Comparison of ENCODE assay signal across 7 cellular contexts in genomic region chr14:50830044-50830931, GRCh38. TPM values are rescaled to one million over a fixed set of nuclear protein-coding genes. Genes with fewer than 3 reads are reported as not detected.
DNase-seq lines count a peak whose midpoint lies in the region; ATAC-seq and TF ChIP-seq lines count a peak whose summit lies in the region.

No MANE protein-coding gene starts in this region.

- H3K27me3 ChIP-seq in right lobe of liver, result no peaks in the 10 kb centered on the region

- DNase-seq in NCI-H2029 (lab: John Stamatoyannopoulos, UW) (peak; percentile 28), coronary artery (ENCODE audit: low spot score) (peak; percentile 76), right lobe of liver (peak; percentile 63 to 73 (median 69))
- peak; percentile 68 to 74 for DNase-seq in activated CD4-positive, alpha-beta T cell treated with anti-CD3 and anti-CD28 coated beads for 4 hours
- peak; percentile 57 to 65 for DNase-seq in stimulated activated CD4-positive, alpha-beta T cell treated with anti-CD3 and anti-CD28 coated beads, Interleukin-4, amount 100 ng/mL, for 4 hours

- H3K4me3 ChIP-seq in coronary artery (peak overlapping the region; percentile 81), right lobe of liver (peak overlapping the region; percentile 66 to 77 (median 72))

- no peaks in the 10 kb centered on the region for H3K9me3 ChIP-seq in right lobe of liver

- no peak for TF ChIP-seq POLR2A in right lobe of liver (IDR thresholded peaks at IDR 0.05)

- no peaks in the 10 kb centered on the region for H3K36me3 ChIP-seq in right lobe of liver

- ATAC-seq in GM18499 (IDR thresholded peaks at IDR 0.05; ENCODE audit: insufficient read depth, unreplicated experiment) (peak; percentile 18), HG02840 (IDR thresholded peaks at IDR 0.05; ENCODE audit: low FRiP score, unreplicated experiment) (peak; percentile 52), right lobe of liver (peak; percentile 44 to 58 (median 50))

- WGBS in right lobe of liver (ENCODE audit: insufficient coverage, low coverage, low lambda C conversion rate, missing lambda C conversion rate), result under 1% methylated on average over 21 of the region's 93 CpGs

- TF ChIP-seq CTCF in coronary artery (IDR thresholded peaks at IDR 0.05) (no peak), right lobe of liver (IDR thresholded peaks at IDR 0.05) (no peak)

- H3K27ac ChIP-seq in coronary artery (peak overlapping the region; percentile 73 to 88), right lobe of liver (peak overlapping the region; percentile 53 to 81 (median 76))

- intact Hi-C loops in right lobe of liver (cut with DNase I), result no loop called here

- H3K4me1 ChIP-seq in right lobe of liver, result peaks cover 0 to 28% (median 9%) of the 10 kb centered on the region in 4 donors

RNA-seq across cellular contexts. Expression of gene NIN, which starts 0.7 kb away (rescaled TPM):
- 10 to 100 TPM in 1 of 6 experiments, 1 to 10 TPM in 5; 6.4 to 10.9 (median 7.5) TPM for total RNA-seq in right lobe of liver

RNA-seq across cellular contexts. Expression of gene ABHD12B, which starts 41.6 kb away (rescaled TPM):
- total RNA-seq in right lobe of liver, result not detected

Comparison
In these comparisons a context has a peak if more than half of its experiments do, and no peak if none do; other contexts are left out.
1. Peak in every context shown above with its lines: DNase-seq, ATAC-seq, H3K4me3 ChIP-seq and H3K27ac ChIP-seq.